In the genomic region with DNA sequence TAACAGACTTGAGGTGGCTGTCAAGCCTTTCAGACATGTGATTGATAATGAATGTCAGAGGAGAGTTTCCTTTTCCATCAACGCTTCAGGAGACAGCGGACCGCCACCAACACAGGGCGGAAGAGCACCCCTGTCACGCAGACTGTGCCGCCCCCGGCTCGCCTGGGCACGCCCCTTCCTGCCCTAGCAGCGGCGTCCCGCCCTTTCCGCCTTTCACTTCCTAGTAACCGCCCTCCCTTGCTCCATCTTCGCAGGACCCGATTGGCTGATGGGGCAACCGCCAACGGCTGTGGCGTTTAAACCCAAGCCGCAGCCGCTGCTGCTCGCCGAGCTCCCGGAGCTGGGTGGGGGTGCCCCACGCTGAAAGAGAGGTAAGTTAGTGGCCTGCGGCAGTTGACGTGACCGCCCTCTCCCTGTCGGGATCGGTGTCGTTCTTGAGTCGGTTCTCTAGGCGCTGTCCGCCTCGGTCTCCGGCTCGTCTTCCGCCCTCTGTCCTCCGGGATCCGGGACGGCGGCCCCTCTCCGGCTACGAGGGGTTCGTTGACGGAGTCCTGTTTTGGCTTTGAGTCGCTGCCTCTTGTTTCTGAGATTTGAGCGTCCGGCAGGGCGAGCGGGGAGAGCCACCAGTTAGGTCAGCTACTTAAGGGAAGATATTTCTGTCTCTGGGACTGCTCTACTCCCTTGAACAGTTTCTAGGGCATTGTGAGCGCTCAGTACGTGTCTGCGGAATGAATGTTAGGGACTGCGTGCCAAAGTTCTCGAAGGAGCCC, we compare ENCODE assay signal across 8 cellular contexts. TPM values are rescaled to one million over a fixed set of nuclear protein-coding genes. Genes with fewer than 3 reads are reported as not detected.
DNase-seq lines count a peak whose midpoint lies in the region; ATAC-seq and TF ChIP-seq lines count a peak whose summit lies in the region.

A gene with protein sequence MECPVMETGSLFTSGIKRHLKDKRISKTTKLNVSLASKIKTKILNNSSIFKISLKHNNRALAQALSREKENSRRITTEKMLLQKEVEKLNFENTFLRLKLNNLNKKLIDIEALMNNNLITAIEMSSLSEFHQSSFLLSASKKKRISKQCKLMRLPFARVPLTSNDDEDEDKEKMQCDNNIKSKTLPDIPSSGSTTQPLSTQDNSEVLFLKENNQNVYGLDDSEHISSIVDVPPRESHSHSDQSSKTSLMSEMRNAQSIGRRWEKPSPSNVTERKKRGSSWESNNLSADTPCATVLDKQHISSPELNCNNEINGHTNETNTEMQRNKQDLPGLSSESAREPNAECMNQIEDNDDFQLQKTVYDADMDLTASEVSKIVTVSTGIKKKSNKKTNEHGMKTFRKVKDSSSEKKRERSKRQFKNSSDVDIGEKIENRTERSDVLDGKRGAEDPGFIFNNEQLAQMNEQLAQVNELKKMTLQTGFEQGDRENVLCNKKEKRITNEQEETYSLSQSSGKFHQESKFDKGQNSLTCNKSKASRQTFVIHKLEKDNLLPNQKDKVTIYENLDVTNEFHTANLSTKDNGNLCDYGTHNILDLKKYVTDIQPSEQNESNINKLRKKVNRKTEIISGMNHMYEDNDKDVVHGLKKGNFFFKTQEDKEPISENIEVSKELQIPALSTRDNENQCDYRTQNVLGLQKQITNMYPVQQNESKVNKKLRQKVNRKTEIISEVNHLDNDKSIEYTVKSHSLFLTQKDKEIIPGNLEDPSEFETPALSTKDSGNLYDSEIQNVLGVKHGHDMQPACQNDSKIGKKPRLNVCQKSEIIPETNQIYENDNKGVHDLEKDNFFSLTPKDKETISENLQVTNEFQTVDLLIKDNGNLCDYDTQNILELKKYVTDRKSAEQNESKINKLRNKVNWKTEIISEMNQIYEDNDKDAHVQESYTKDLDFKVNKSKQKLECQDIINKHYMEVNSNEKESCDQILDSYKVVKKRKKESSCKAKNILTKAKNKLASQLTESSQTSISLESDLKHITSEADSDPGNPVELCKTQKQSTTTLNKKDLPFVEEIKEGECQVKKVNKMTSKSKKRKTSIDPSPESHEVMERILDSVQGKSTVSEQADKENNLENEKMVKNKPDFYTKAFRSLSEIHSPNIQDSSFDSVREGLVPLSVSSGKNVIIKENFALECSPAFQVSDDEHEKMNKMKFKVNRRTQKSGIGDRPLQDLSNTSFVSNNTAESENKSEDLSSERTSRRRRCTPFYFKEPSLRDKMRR (plus strand): TSS at position 326 of the 770 bp plus-strand sequence. CDS start 6,769 bp downstream, outside the sequence.

- DNase-seq in NCI-H187 treated with DMSO at 0.1 percent for 48 hours (lab: John Stamatoyannopoulos, UW) (peak; percentile 58), T-helper 2 cell (peak; percentile 90 to 98 (median 93)), left cardiac atrium (peak; percentile 96), progenitor cell of endocrine pancreas (ENCODE audit: low spot score, unreplicated experiment) (peak; percentile 81)

- no peaks in the 10 kb centered on the region for H3K36me3 Mint-ChIP-seq in progenitor cell of endocrine pancreas (ENCODE audit: insufficient read depth)

- intact Hi-C loops in left cardiac atrium (cut with DNase I) = no loop called here

- H3K36me3 ChIP-seq in urinary bladder (ENCODE audit: insufficient read depth) = no peaks in the 10 kb centered on the region

- H3K4me3 ChIP-seq in urinary bladder (ENCODE audit: low read depth, low read length) = peak within 1 kb of the TSS; percentile 70

- under 1% methylated on average over 56 of the region's 56 CpGs for WGBS in urinary bladder

- H3K27me3 Mint-ChIP-seq in progenitor cell of endocrine pancreas = peaks cover 11% of the 10 kb centered on the region

- TF ChIP-seq POLR2A in GM18505 (IDR thresholded peaks at IDR 0.05; ENCODE audit: borderline replicate concordance, extremely low read depth, insufficient read depth, insufficient read length) = peak; percentile 92

- peak within 1 kb of the TSS; percentile 92 for H3K27ac Mint-ChIP-seq in progenitor cell of endocrine pancreas

- peak within 1 kb of the TSS; percentile 90 for H3K4me3 Mint-ChIP-seq in progenitor cell of endocrine pancreas (ENCODE audit: low read depth)

- ATAC-seq in GM18505 (IDR thresholded peaks at IDR 0.05; ENCODE audit: unreplicated experiment) (peak; percentile 99), HG02970 (IDR thresholded peaks at IDR 0.05; ENCODE audit: low FRiP score, unreplicated experiment) (peak; percentile 100), left cardiac atrium (peak; percentile 100)

- peak within 1 kb of the TSS; percentile 68 for H3K27ac ChIP-seq in angular gyrus (ENCODE audit: low read depth, low read length)
- H3K27ac ChIP-seq in urinary bladder (ENCODE audit: low read depth) = no peak within 1 kb of the TSS

- no peaks in the 10 kb centered on the region for H3K9me3 Mint-ChIP-seq in progenitor cell of endocrine pancreas (ENCODE audit: low read depth)

- H3K4me1 Mint-ChIP-seq in progenitor cell of endocrine pancreas (ENCODE audit: low read depth) = peaks cover 17% of the 10 kb centered on the region

- TF ChIP-seq CTCF in progenitor cell of endocrine pancreas (IDR thresholded peaks at IDR 0.05; ENCODE audit: unreplicated experiment) = peak; percentile 21

- H3K4me1 ChIP-seq in urinary bladder (ENCODE audit: insufficient read depth) = no peaks in the 10 kb centered on the region

RNA-seq across cellular contexts. Expression of the gene that starts here (rescaled TPM):
- 1 to 10 TPM; 1.6 to 2.2 TPM for total RNA-seq in left cardiac atrium
- total RNA-seq in progenitor cell of endocrine pancreas = 13.1 and 14.1 TPM in 2 replicates
- total RNA-seq in urinary bladder = 18.0 TPM
- polyA plus RNA-seq in urinary bladder = 1.7 TPM
